Comparison of ENCODE assay signal across 2 cellular contexts in the genomic region with DNA sequence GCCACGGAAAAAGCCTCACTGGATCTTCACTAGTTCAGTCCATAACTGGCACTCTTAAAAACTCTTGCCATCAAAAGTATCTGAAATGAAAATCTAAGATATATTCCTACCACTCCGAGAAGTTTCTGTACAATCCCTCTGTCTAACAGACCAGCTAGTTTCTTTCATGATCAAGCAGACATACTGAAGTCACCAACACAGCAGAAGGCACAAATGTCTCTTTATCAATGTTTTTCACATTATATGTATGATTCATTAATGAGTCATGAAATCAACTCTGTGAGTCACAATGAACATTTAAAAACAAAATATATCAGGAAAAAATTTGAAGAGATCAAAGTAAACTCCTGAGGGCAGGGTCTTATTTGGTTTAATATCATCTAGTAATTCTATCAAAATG.
A peak's percentile ranks its signal among the peaks of the same experiment; 100 is the strongest.
TF ChIP-seq lines count a peak whose summit lies in the region.

No MANE protein-coding gene starts in this region.

TF ChIP-seq in SK-N-SH, 30 proteins besides CTCF, POLR2A, EP300 and RAD21 (continued from another document):
- TF ChIP-seq, protein P1, sequence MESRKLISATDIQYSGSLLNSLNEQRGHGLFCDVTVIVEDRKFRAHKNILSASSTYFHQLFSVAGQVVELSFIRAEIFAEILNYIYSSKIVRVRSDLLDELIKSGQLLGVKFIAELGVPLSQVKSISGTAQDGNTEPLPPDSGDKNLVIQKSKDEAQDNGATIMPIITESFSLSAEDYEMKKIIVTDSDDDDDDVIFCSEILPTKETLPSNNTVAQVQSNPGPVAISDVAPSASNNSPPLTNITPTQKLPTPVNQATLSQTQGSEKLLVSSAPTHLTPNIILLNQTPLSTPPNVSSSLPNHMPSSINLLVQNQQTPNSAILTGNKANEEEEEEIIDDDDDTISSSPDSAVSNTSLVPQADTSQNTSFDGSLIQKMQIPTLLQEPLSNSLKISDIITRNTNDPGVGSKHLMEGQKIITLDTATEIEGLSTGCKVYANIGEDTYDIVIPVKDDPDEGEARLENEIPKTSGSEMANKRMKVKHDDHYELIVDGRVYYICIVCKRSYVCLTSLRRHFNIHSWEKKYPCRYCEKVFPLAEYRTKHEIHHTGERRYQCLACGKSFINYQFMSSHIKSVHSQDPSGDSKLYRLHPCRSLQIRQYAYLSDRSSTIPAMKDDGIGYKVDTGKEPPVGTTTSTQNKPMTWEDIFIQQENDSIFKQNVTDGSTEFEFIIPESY (IDR thresholded peaks at IDR 0.05; ENCODE audit: borderline replicate concordance, low read depth), result no peak
- TF ChIP-seq, protein P2, sequence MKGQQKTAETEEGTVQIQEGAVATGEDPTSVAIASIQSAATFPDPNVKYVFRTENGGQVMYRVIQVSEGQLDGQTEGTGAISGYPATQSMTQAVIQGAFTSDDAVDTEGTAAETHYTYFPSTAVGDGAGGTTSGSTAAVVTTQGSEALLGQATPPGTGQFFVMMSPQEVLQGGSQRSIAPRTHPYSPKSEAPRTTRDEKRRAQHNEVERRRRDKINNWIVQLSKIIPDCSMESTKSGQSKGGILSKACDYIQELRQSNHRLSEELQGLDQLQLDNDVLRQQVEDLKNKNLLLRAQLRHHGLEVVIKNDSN (IDR thresholded peaks at IDR 0.05; ENCODE audit: borderline replicate concordance, low read depth), result no peak
- no peak for TF ChIP-seq SMC3 (IDR thresholded peaks at IDR 0.05; ENCODE audit: low read depth, low read length)
- no peak for TF ChIP-seq CHD2 (IDR thresholded peaks at IDR 0.05; ENCODE audit: low read length, partially characterized antibody)
- peak; percentile 47 for TF ChIP-seq TCF12 (IDR thresholded peaks at IDR 0.05)
- TF ChIP-seq TAF1 (IDR thresholded peaks at IDR 0.05; ENCODE audit: borderline replicate concordance, low read depth, low read length), result no peak
- TF ChIP-seq MEF2A (IDR thresholded peaks at IDR 0.05; ENCODE audit: borderline replicate concordance, low read depth), result no peak
- peak; percentile 76 for TF ChIP-seq JUND (IDR thresholded peaks at IDR 0.05)
- no peak for TF ChIP-seq GATA2 (CRISPR knock-in tag; IDR thresholded peaks at IDR 0.05)

TF ChIP-seq in SK-N-SH treated with all-trans-retinoic acid at 6 μM for 48 hours, 23 proteins besides CTCF, POLR2A, EP300 and RAD21 (continued from another document):
- TF ChIP-seq, protein P3, sequence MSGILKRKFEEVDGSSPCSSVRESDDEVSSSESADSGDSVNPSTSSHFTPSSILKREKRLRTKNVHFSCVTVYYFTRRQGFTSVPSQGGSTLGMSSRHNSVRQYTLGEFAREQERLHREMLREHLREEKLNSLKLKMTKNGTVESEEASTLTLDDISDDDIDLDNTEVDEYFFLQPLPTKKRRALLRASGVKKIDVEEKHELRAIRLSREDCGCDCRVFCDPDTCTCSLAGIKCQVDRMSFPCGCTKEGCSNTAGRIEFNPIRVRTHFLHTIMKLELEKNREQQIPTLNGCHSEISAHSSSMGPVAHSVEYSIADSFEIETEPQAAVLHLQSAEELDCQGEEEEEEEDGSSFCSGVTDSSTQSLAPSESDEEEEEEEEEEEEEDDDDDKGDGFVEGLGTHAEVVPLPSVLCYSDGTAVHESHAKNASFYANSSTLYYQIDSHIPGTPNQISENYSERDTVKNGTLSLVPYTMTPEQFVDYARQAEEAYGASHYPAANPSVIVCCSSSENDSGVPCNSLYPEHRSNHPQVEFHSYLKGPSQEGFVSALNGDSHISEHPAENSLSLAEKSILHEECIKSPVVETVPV (CRISPR knock-in tag; IDR thresholded peaks at IDR 0.05), result no peak
- TF ChIP-seq ZNF8 (CRISPR knock-in tag; IDR thresholded peaks at IDR 0.05), result no peak
- TF ChIP-seq ARNTL (CRISPR knock-in tag; IDR thresholded peaks at IDR 0.05; ENCODE audit: borderline replicate concordance, low read depth), result no peak
- TF ChIP-seq RARB (CRISPR knock-in tag; IDR thresholded peaks at IDR 0.05), result no peak
- TF ChIP-seq SNAI2 (CRISPR knock-in tag; IDR thresholded peaks at IDR 0.05), result no peak
- no peak for TF ChIP-seq TOX (CRISPR knock-in tag; IDR thresholded peaks at IDR 0.05; ENCODE audit: borderline replicate concordance)
- no peak for TF ChIP-seq GLIS3 (CRISPR knock-in tag; IDR thresholded peaks at IDR 0.05)
- TF ChIP-seq ZNF70 (CRISPR knock-in tag; IDR thresholded peaks at IDR 0.05), result no peak
- TF ChIP-seq OSR1 (CRISPR knock-in tag; IDR thresholded peaks at IDR 0.05), result no peak
- TF ChIP-seq ZFP3 (CRISPR knock-in tag; IDR thresholded peaks at IDR 0.05), result no peak
- TF ChIP-seq PPARA (CRISPR knock-in tag; IDR thresholded peaks at IDR 0.05; ENCODE audit: borderline replicate concordance), result no peak
